In genomic region chr11:13667795-13668101, GRCh38 we compare ENCODE assay signal across 8 cellular contexts. TPM values are rescaled to one million over a fixed set of nuclear protein-coding genes. Genes with fewer than 3 reads are reported as not detected.
A peak's percentile ranks its signal among the peaks of the same experiment; 100 is the strongest.
DNase-seq lines count a peak whose midpoint lies in the region; ATAC-seq, FAIRE-seq and TF ChIP-seq lines count a peak whose summit lies in the region.

No MANE protein-coding gene starts in this region.

- TF ChIP-seq POLR2A in GM12892 (IDR thresholded peaks at IDR 0.05; ENCODE audit: low read depth, low read length) = no peak

- ATAC-seq in GM21576 (IDR thresholded peaks at IDR 0.05; ENCODE audit: unreplicated experiment) (no peak), GM18907 (IDR thresholded peaks at IDR 0.05; ENCODE audit: unreplicated experiment) (no peak)

- H3K27ac ChIP-seq in SK-N-MC = peak overlapping the region; percentile 40; the same call in 1 of the 2 replicates

- peak; percentile 54 for FAIRE-seq in GM12892 (lab: Jason Lieb, UNC)

- peaks cover 14% of the 10 kb centered on the region; the same call in 1 of the 2 replicates for H3K36me3 ChIP-seq in SK-N-MC (ENCODE audit: insufficient read depth, low read length)

- no peak for TF ChIP-seq CTCF in fibroblast of pulmonary artery (IDR thresholded peaks at IDR 0.05; ENCODE audit: low read length, missing control alignments)

- no peak for DNase-seq in GM12892 (ENCODE audit: insufficient read length)
- no peak for DNase-seq in SK-N-MC (ENCODE audit: low read depth, low spot score)
- no peak for DNase-seq in fibroblast of pulmonary artery (ENCODE audit: low read depth)
- DNase-seq in skeletal muscle cell (ENCODE audit: low read depth) = no peak
- DNase-seq in NCI-H2029 treated with DMSO at 0.1 percent for 48 hours (lab: John Stamatoyannopoulos, UW) = no peak
- DNase-seq in GM19240 (ENCODE audit: insufficient read length, low spot score) = no peak

- H3K9me3 ChIP-seq in SK-N-MC (ENCODE audit: low read depth, low read length) = no peaks in the 10 kb centered on the region

- H3K9ac ChIP-seq in SK-N-MC (ENCODE audit: insufficient read length) = peak overlapping the region; percentile 82

- H3K4me3 ChIP-seq in SK-N-MC = peak overlapping the region; percentile 95
- H3K4me3 ChIP-seq in fibroblast of pulmonary artery (replicated peaks; ENCODE audit: low read depth, low read length) = peak overlapping the region; percentile 74
- H3K4me3 ChIP-seq in skeletal muscle cell (ENCODE audit: low read depth, low read length) = peak overlapping the region; percentile 79

RNA-seq across cellular contexts. Expression of gene FAR1, which starts 0.7 kb away (rescaled TPM):
- 28.4 TPM for polyA plus RNA-seq in GM12892 (2012; ENCODE audit: missing spikeins)
